ENCODE assay signal across 1 cellular context in genomic region chr10:11515596-11516418, GRCh38.
TF ChIP-seq lines count a peak whose summit lies in the region.

No MANE protein-coding gene starts in this region.

TF ChIP-seq in HepG2, 621 proteins besides CTCF, POLR2A, EP300 and RAD21 (continued from another document):
- TF ChIP-seq HMGXB4 (CRISPR knock-in tag; IDR thresholded peaks at IDR 0.05; ENCODE audit: borderline replicate concordance in 1 of 2, low read depth in 1 of 2) (0 out of 4 replicates have a peak, but pooled peaks of 1 of the 2 experiments have one; percentile 25), ZNF747 (CRISPR knock-in tag; IDR thresholded peaks at IDR 0.05; ENCODE audit: borderline replicate concordance) (no peak), CHD2 (IDR thresholded peaks at IDR 0.05; ENCODE audit: low read depth, low read length) (no peak), FOXO1 (CRISPR knock-in tag; IDR thresholded peaks at IDR 0.05) (no peak), MBNL3 (CRISPR knock-in tag; conservative IDR thresholded peaks at IDR 0.05) (no peak), ZNF558 (CRISPR knock-in tag; IDR thresholded peaks at IDR 0.05; ENCODE audit: borderline replicate concordance) (no peak), MAX (IDR thresholded peaks at IDR 0.05) (no peak)
